2 cellular contexts compared by ENCODE assay signal in genomic region chr10:101230185-101230917, GRCh38.
TF ChIP-seq lines count a peak whose summit lies in the region.

No MANE protein-coding gene starts in this region.

TF ChIP-seq in HEK293T, 16 proteins besides CTCF, POLR2A, EP300 and RAD21:
- TF ChIP-seq CTBP1 (IDR thresholded peaks at IDR 0.05; ENCODE audit: borderline replicate concordance) = no peak
- TF ChIP-seq LEF1 (IDR thresholded peaks at IDR 0.05; ENCODE audit: borderline replicate concordance) = no peak
- TF ChIP-seq SUZ12 (IDR thresholded peaks at IDR 0.05) = no peak
- TF ChIP-seq PKNOX1 (IDR thresholded peaks at IDR 0.05) = no peak
- TF ChIP-seq FOXA1 (IDR thresholded peaks at IDR 0.05) = no peak
- TF ChIP-seq ZNF384 (IDR thresholded peaks at IDR 0.05) = no peak
- TF ChIP-seq SP1 (IDR thresholded peaks at IDR 0.05) = no peak
- no peak for TF ChIP-seq TARDBP (IDR thresholded peaks at IDR 0.05)
- no peak for TF ChIP-seq ELF4 (IDR thresholded peaks at IDR 0.05)
- no peak for TF ChIP-seq FOXM1 (IDR thresholded peaks at IDR 0.05; ENCODE audit: borderline replicate concordance)

TF ChIP-seq in H1, 55 proteins besides CTCF, POLR2A, EP300 and RAD21:
- TF ChIP-seq CBX8 (IDR thresholded peaks at IDR 0.05; ENCODE audit: borderline replicate concordance, low read depth, low read length) = 0 out of 2 replicates have a peak, but pooled peaks have one; percentile 24
- TF ChIP-seq CTBP2 (IDR thresholded peaks at IDR 0.05; ENCODE audit: borderline replicate concordance, insufficient read depth, insufficient read length, low read length) = peak; percentile 57
- no peak for TF ChIP-seq TBP (IDR thresholded peaks at IDR 0.05; ENCODE audit: low read depth, low read length)
- peak; percentile 82 for TF ChIP-seq RNF2 (IDR thresholded peaks at IDR 0.05; ENCODE audit: borderline replicate concordance, low read depth, low read length, missing control alignments, poor library complexity, severe bottlenecking)
- peak; percentile 88 for TF ChIP-seq SUZ12 (IDR thresholded peaks at IDR 0.05; ENCODE audit: low read length)
- TF ChIP-seq EZH2 (IDR thresholded peaks at IDR 0.05; ENCODE audit: low read depth, low read length, severe bottlenecking) = peak; percentile 89
- TF ChIP-seq TCF12 (IDR thresholded peaks at IDR 0.05; ENCODE audit: low read depth, low read length) = 0 out of 2 replicates have a peak, but pooled peaks have one; percentile 4
- no peak for TF ChIP-seq GABPA (IDR thresholded peaks at IDR 0.05; ENCODE audit: borderline replicate concordance, insufficient read depth, low read length)
